ENCODE assay signal across 10 cellular contexts in genomic region chr12:49542592-49543160, GRCh38. TPM values are rescaled to one million over a fixed set of nuclear protein-coding genes. Genes with fewer than 3 reads are reported as not detected.
"Had no signal": no experiment of that assay in that cellular context is flagged by ENCODE, and none has a peak within 500 bp of the region (broad histone marks: within the 10 kb centered on the region; RNA-seq: fewer than 3 reads in every experiment).

No MANE protein-coding gene starts in this region.

- ATAC-seq: mucosa of descending colon; natural killer cell; stimulated activated naive CD8-positive, alpha-beta T cell treated with anti-CD3 and anti-CD28 coated beads, Interleukin-15, Interleukin-2, amounts not matched to agents 100 U/mL and 50 U/mL, for 24 hours had no signal

- H3K36me3 ChIP-seq: brain microvascular endothelial cell, suprapubic skin had no signal

- H3K4me3 ChIP-seq: mucosa of descending colon, suprapubic skin had no signal

- DNase-seq: activated CD4-positive, alpha-beta memory T cell treated with anti-CD3 and anti-CD28 coated beads, Interleukin-2, amount 10 ng/mL, durations not matched to agents 7 days and 5 days; brain microvascular endothelial cell; hippocampal formation; kidney glomerular epithelial cell; mucosa of descending colon; natural killer cell; stimulated activated CD4-positive, alpha-beta T cell treated with anti-CD3 and anti-CD28 coated beads, Interleukin-4, amount 100 ng/mL, for 1 hour; stimulated activated naive CD8-positive, alpha-beta T cell treated with anti-CD3 and anti-CD28 coated beads, Interleukin-15, Interleukin-2, amounts not matched to agents 100 U/mL and 50 U/mL, for 24 hours had no signal

- H3K9me3 ChIP-seq: mucosa of descending colon, suprapubic skin had no signal

- H3K27ac ChIP-seq: brain microvascular endothelial cell, suprapubic skin had no signal

RNA-seq across cellular contexts. Expression of gene KCNH3, which starts 3.8 kb away (rescaled TPM):
- total RNA-seq: lung microvascular endothelial cell had no signal
